ENCODE assay signal across 20 cellular contexts in genomic region chr2:23756593-23757292, GRCh38.
DNase-seq lines count a peak whose midpoint lies in the region; ATAC-seq and TF ChIP-seq lines count a peak whose summit lies in the region.
"Had no signal": no experiment of that assay in that cellular context is flagged by ENCODE, and none has a peak within 500 bp of the region (broad histone marks: within the 10 kb centered on the region; RNA-seq: fewer than 3 reads in every experiment).

No MANE protein-coding gene starts in this region.

- H3K4me3 ChIP-seq in epithelial cell of esophagus (ENCODE audit: low read length): no peak overlapping the region
- H3K4me3 ChIP-seq in gastrocnemius medialis: no peak overlapping the region
- H3K4me3 ChIP-seq: heart left ventricle had no signal

- intact Hi-C loops in gastrocnemius medialis (cut with DNase I; ENCODE audit: low total_unique reads): loop anchor here (1.0 to 5.0 kb wide), 2 partner anchors 10 to 369 kb away; partner anchors contain the start of gene KLHL29

- TF ChIP-seq POLR2A in gastrocnemius medialis (IDR thresholded peaks at IDR 0.05): no peak

- TF ChIP-seq CTCF in epithelial cell of esophagus (IDR thresholded peaks at IDR 0.05; ENCODE audit: insufficient read depth, low read depth, low read length, missing control alignments): no peak
- TF ChIP-seq CTCF in gastrocnemius medialis (IDR thresholded peaks at IDR 0.05 in 4 of 5, conservative IDR thresholded peaks at IDR 0.05 in 1 of 5): no peak

- peak overlapping the region in 3 of 4 donors; percentile 27 to 43 (median 42) for H3K27ac ChIP-seq in gastrocnemius medialis

- in situ Hi-C loops in gastrocnemius medialis (cut with MboI; ENCODE audit: low sequenced_read_pairs in 4 of 4): loop anchor here in 1 of 4 donors (25.0 kb wide), 1 partner anchor 369 kb away; the partner anchor contains the start of gene KLHL29

- H3K27me3 ChIP-seq in gastrocnemius medialis: no peaks in the 10 kb centered on the region
- H3K27me3 ChIP-seq: BE2C, heart left ventricle had no signal

- DNase-seq in NCI-H1105 treated with DMSO at 0.1 percent for 48 hours (lab: John Stamatoyannopoulos, UW): peak; percentile 42
- no peak for DNase-seq in NCI-H1105 (lab: John Stamatoyannopoulos, UW)
- DNase-seq in NCI-H69 (lab: John Stamatoyannopoulos, UW): peak; percentile 53
- DNase-seq in epithelial cell of esophagus (ENCODE audit: low read depth): peak; percentile 79
- no peak for DNase-seq in gastrocnemius medialis
- no peak for DNase-seq in NCI-H1930 (lab: John Stamatoyannopoulos, UW)
- no peak for DNase-seq in HUDEP-2 (lab: John Stamatoyannopoulos, UW; ENCODE audit: unreplicated experiment in 76 of 76)
- DNase-seq in NOMO-1 treated with DMSO at 0.1 percent for 48 hours (lab: John Stamatoyannopoulos, UW; ENCODE audit: unreplicated experiment): no peak
- DNase-seq: activated CD4-positive, alpha-beta T cell treated with anti-CD3 and anti-CD28 coated beads for 48 hours; activated effector memory CD4-positive, alpha-beta T cell treated with Interleukin-2 at 50 U/mL for 16 hours; activated naive CD8-positive, alpha-beta T cell treated with anti-CD3 and anti-CD28 coated beads, Interleukin-2, amount 50 U/mL, for 24 hours; BE2C; COR-L47; cortex of kidney; heart left ventricle; NCI-H2081; NCI-H748 treated with DMSO at 0.1 percent for 48 hours; SIG-M5; stimulated activated CD4-positive, alpha-beta T cell treated with anti-CD3 and anti-CD28 coated beads, Interleukin-4, amount 100 ng/mL, for 4 hours; T-cell had no signal

- H3K9me3 ChIP-seq in gastrocnemius medialis: no peaks in the 10 kb centered on the region
- H3K9me3 ChIP-seq: BE2C, heart left ventricle had no signal

- no peak for ATAC-seq in gastrocnemius medialis
- ATAC-seq: T-cell had no signal

- peaks cover 0 to 8% of the 10 kb centered on the region in 2 donors for H3K36me3 ChIP-seq in gastrocnemius medialis

- peaks cover 22 to 40% of the 10 kb centered on the region in 2 donors for H3K4me1 ChIP-seq in gastrocnemius medialis
- H3K4me1 ChIP-seq: BE2C had no signal

Comparison
In these comparisons a context has a peak if more than half of its experiments do, and no peak if none do; other contexts are left out.
1. DNase-seq: peak in NCI-H1105 treated with DMSO at 0.1 percent for 48 hours (single experiment), NCI-H69 (single experiment) and epithelial cell of esophagus (single experiment); none in NCI-H1105 (single experiment), gastrocnemius medialis (0 of 2), NCI-H1930 (0 of 2), HUDEP-2 (0 of 76) and NOMO-1 treated with DMSO at 0.1 percent for 48 hours (single experiment).